ENCODE assay signal across 5 cellular contexts in the genomic region with DNA sequence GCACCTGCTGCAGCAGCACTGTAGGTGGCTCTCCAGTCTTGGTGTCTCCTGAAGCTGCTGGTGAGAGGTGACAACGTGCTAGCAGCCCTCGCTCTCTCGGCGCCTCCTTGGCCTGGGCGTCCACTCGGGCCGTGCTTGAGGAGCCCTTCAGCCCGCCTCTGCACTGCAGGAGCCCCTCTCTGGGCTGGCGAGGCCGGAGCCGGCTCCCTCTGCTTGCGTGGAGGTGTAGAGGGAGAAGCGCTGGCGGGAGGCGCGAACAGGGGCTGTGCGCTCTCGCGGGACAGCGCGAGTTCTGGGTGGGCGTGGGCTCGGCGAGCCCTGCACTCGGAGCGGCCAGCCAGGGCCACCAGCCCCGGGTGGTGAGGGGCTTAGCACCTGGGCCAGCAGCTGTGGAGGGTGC.
"Had no signal": no experiment of that assay in that cellular context is flagged by ENCODE, and none has a peak within 500 bp of the region (broad histone marks: within the 10 kb centered on the region; RNA-seq: fewer than 3 reads in every experiment).

No MANE protein-coding gene starts in this region.

- ATAC-seq: HepG2, K562 had no signal

- H3K4me3 ChIP-seq: K562 had no signal

- H3K27ac ChIP-seq: HL-60 had no signal

- DNase-seq: IMR-90, KBM-7 had no signal
